18 cellular contexts compared by ENCODE assay signal in the genomic region with DNA sequence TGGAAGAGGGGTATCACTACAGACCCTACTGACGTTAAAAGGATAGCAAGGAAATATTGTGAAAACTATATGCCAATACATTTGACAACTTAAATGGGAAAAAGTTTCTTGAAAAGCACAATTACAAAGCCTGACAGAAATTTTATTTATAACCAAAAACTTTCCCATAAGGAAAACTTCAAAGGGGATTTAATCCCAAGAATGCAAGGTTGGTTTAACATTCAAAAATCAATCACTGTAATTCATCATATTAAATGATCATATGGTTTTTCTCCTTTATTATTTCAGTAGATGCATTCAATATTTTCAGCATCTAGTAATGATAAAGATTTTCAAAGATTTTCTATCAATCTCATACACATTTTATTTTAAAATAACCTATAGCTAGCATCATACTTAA. TPM values are rescaled to one million over a fixed set of nuclear protein-coding genes. Genes with fewer than 3 reads are reported as not detected.
DNase-seq lines count a peak whose midpoint lies in the region; ATAC-seq, FAIRE-seq and TF ChIP-seq lines count a peak whose summit lies in the region.
"Had no signal": no experiment of that assay in that cellular context is flagged by ENCODE, and none has a peak within 500 bp of the region (broad histone marks: within the 10 kb centered on the region; RNA-seq: fewer than 3 reads in every experiment).

No MANE protein-coding gene starts in this region.

- no TSS peak for BruUV-seq in K562 (replicated peaks; lab: Mats Ljungman, UMichigan)

- no peaks in the 10 kb centered on the region for H4K20me1 ChIP-seq in K562 (replicated peaks; ENCODE audit: control insufficient read depth, insufficient read depth, low read length)

- H3K9me3 ChIP-seq in K562 (replicated peaks; ENCODE audit: control insufficient read depth, insufficient read depth, low read depth, low read length): peaks cover 2% of the 10 kb centered on the region; the same call in 1 of the 2 replicates
- H3K9me3 ChIP-seq: HAP-1 had no signal

- CTCF ChIA-PET in K562 (lab: Yijun Ruan, JAX; ENCODE audit: low intra/inter-chr PET ratio): no interaction called here

- no peak for TF ChIP-seq CTCF in D721Med (IDR thresholded peaks at IDR 0.05; ENCODE audit: insufficient read depth, missing control alignments)
- no peak for TF ChIP-seq CTCF in K562 (IDR thresholded peaks at IDR 0.05 in 2 of 3, conservative IDR thresholded peaks at IDR 0.05 in 1 of 3; ENCODE audit: insufficient read depth in 2 of 3, low read depth in 1 of 3, low read length in 3 of 3)

- no peaks in the 10 kb centered on the region for H3K36me3 ChIP-seq in K562 (ENCODE audit: control insufficient read depth, insufficient read depth, low read length)
- H3K36me3 ChIP-seq: HAP-1 had no signal

- H3K9me1 ChIP-seq in K562 (ENCODE audit: control insufficient read depth, insufficient read depth, low read length): no peaks in the 10 kb centered on the region

- H3K4me3 ChIP-seq in K562: no peak overlapping the region
- H3K4me3 ChIP-seq: GM23338, HAP-1 had no signal

- H3K27ac ChIP-seq in K562 (ENCODE audit: extremely low read depth, low read depth, low read length): no peak overlapping the region

- no peaks in the 10 kb centered on the region for H3K27me3 ChIP-seq in K562 (ENCODE audit: control insufficient read depth in 2 of 2, insufficient read depth in 2 of 2, low read length in 2 of 2)

- TF ChIP-seq RAD21 in K562 (CRISPR knock-in tag; conservative IDR thresholded peaks at IDR 0.05 in 1 of 2, IDR thresholded peaks at IDR 0.05 in 1 of 2): no peak

- no peak for TF ChIP-seq EP300 in K562 (IDR thresholded peaks at IDR 0.05; ENCODE audit: low read length)

- WGBS in K562 (ENCODE audit: insufficient coverage, low coverage, missing lambda C conversion rate): 29% methylated on average over 1 of the region's 1 CpG

- DNase-seq in D721Med (ENCODE audit: insufficient read length, low spot score) (no peak), K562 (ENCODE audit: extremely low read depth in 1 of 4, low spot score in 3 of 4) (no peak), NCI-H526 treated with DMSO at 0.1 percent for 48 hours (lab: John Stamatoyannopoulos, UW) (no peak), GOT3 (lab: John Stamatoyannopoulos, UW) (no peak)
- DNase-seq: C1 segment of cervical spinal cord; Calu3; CD4-positive, alpha-beta memory T cell; COR-L47; DMS153; DND-41; GF-D8 had no signal

- H3K79me2 ChIP-seq in K562 (ENCODE audit: control insufficient read depth, insufficient read depth, low read length): peaks cover 5% of the 10 kb centered on the region; the same call in 2 of the 3 replicates

- TF ChIP-seq POLR2A in K562 (conservative IDR thresholded peaks at IDR 0.05): no peak

- H3K4me1 ChIP-seq in K562 (replicated peaks in 1 of 2; ENCODE audit: control insufficient read depth in 2 of 2, insufficient read depth in 2 of 2, low read length in 2 of 2): no peaks in the 10 kb centered on the region

- no peak overlapping the region for H2AFZ ChIP-seq in K562 (ENCODE audit: low read depth, low read length)
- H2AFZ ChIP-seq: GM23338 had no signal

- ATAC-seq in K562 (no peak), SK-N-SH treated with all-trans-retinoic acid at 6 μM for 48 hours (no peak)
- ATAC-seq: GM23338 had no signal

- H3K9ac ChIP-seq in K562 (ENCODE audit: insufficient read depth in 1 of 2, low read depth in 2 of 2, low read length in 2 of 2): no peak overlapping the region

- intact Hi-C loops in K562 (cut with micrococcal nuclease): no loop called here

- no peak overlapping the region for H3K4me2 ChIP-seq in K562 (ENCODE audit: insufficient read depth, low read length)
- H3K4me2 ChIP-seq: GM23338 had no signal

- FAIRE-seq in D721Med (lab: Jason Lieb, UNC) (peak; percentile 48), G401.6 (lab: Jason Lieb, UNC) (peak; percentile 70), K562 (lab: Jason Lieb, UNC) (no peak)
- FAIRE-seq: GM12891, GM18507, H54 had no signal

- in situ Hi-C loops in K562 (cut with MboI): no loop called here

- POLR2A ChIA-PET in K562 (lab: Yijun Ruan, JAX): no interaction called here

TF ChIP-seq in K562, 482 proteins besides CTCF, POLR2A, EP300 and RAD21:
- TF ChIP-seq ZNF324 (CRISPR knock-in tag; IDR thresholded peaks at IDR 0.05): peak; percentile 95
- 0 out of 2 replicates have a peak, but pooled peaks have one; percentile 24 for TF ChIP-seq LEF1 (IDR thresholded peaks at IDR 0.05)
- no peak for TF ChIP-seq SREBF1 (IDR thresholded peaks at IDR 0.05; ENCODE audit: borderline replicate concordance, low read depth, low read length)
TF ChIP-seq in K562: peak in this region for 2.

TF ChIP-seq in SK-N-SH treated with all-trans-retinoic acid at 6 μM for 48 hours, 23 proteins besides CTCF, POLR2A, EP300 and RAD21:
- TF ChIP-seq TCF4 (CRISPR knock-in tag; IDR thresholded peaks at IDR 0.05; ENCODE audit: borderline replicate concordance): no peak
- TF ChIP-seq BACH2 (CRISPR knock-in tag; IDR thresholded peaks at IDR 0.05; ENCODE audit: borderline replicate concordance): no peak
- TF ChIP-seq GLIS3 (CRISPR knock-in tag; IDR thresholded peaks at IDR 0.05): no peak
- TF ChIP-seq ARNTL (CRISPR knock-in tag; IDR thresholded peaks at IDR 0.05; ENCODE audit: borderline replicate concordance, low read depth): no peak
TF ChIP-seq in SK-N-SH treated with all-trans-retinoic acid at 6 μM for 48 hours: peak in this region for 0.

RNA-seq across cellular contexts. Expression of a gene that starts 13.3 kb away (rescaled TPM):
- 10.5 and 20.3 TPM in 2 replicates for total RNA-seq in K562 (2011; cell fraction: chromatin; rRNA removed; ENCODE audit: low replicate concordance)
- total RNA-seq in K562 (2011; cell fraction: nucleolus; rRNA removed): 9.2 and 9.7 TPM in 2 replicates
- total RNA-seq in K562 (2011; cell fraction: nucleoplasm; rRNA removed): 16.8 and 27.9 TPM in 2 replicates
- total RNA-seq in K562 (2014; rRNA removed): 3.3 and 3.7 TPM in 2 replicates
- total RNA-seq in K562 (2014; rRNA removed; fragmentation: Illumina TruSeq; extraction: Trizol): 4.5 and 5.5 TPM in 2 replicates
- 5.2 TPM in 2 replicates for total RNA-seq in K562 (2015; rRNA removed; fragmentation: Illumina TruSeq; extraction: Trizol)
- 4.9 and 5.0 TPM in 2 replicates for total RNA-seq in K562 (2021)
- polyA plus RNA-seq in K562 (2011; rRNA removed): 12.5 and 14.7 TPM in 2 replicates
- polyA plus RNA-seq in K562 (2011; cell fraction: cytosol; rRNA removed): 4.0 and 9.3 TPM in 2 replicates
- polyA plus RNA-seq in K562 (2011; cell fraction: nucleus; rRNA removed): 4.5 and 9.3 TPM in 2 replicates
- 4.2 and 4.9 TPM in 2 replicates for polyA plus RNA-seq in K562 (2012)
- polyA plus RNA-seq in K562 (2014; fragmentation: Illumina TruSeq; extraction: Trizol): 4.5 and 5.3 TPM in 2 replicates
- polyA plus RNA-seq in K562 (2014; fragmentation: Nextera tagmentation; extraction: Ambion mirVana): 1 to 10 TPM in 1 of 2 experiments, under 1 TPM in 1; 1.00 to 1.3 TPM
- 3.0 and 3.2 TPM in 2 replicates for polyA plus RNA-seq in K562 (2014; rRNA removed)
- polyA minus RNA-seq in K562 (2011; rRNA and poly(A)+ RNA removed): 17.7 and 29.5 TPM in 2 replicates
- polyA minus RNA-seq in K562 (2011; cell fraction: cytosol; rRNA and poly(A)+ RNA removed): 6.7 and 8.6 TPM in 2 replicates
- 4.0 and 11.3 TPM in 2 replicates for polyA minus RNA-seq in K562 (2011; cell fraction: nucleus; rRNA and poly(A)+ RNA removed)
